In the genomic region with DNA sequence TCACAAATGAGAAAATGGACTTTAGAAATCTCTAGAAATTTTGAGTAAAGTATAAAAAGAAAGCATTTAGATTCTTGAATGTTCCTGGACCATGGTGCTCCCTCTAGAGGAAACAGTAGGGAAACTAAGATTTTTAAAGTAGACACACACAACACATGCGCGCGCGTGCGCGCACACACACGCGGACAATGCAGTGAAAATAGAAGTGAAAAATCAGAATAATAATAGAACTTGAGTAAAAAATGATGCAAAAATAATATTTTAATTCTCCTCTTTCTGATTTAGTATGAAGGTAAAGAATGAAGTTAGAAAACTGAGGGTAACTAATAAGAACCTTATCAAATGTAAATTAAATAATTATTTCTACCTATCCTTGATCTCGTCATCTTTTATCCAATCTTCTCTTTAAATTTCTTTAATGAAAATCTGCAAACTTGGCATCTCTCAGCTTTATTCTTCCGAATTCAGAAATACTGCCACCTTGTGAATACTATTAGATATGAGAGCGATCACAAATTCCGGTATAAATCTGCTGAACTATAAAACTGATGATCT, we compare ENCODE assay signal across 11 cellular contexts.
DNase-seq lines count a peak whose midpoint lies in the region; ATAC-seq, FAIRE-seq and TF ChIP-seq lines count a peak whose summit lies in the region.
"Had no signal": no experiment of that assay in that cellular context is flagged by ENCODE, and none has a peak within 500 bp of the region (broad histone marks: within the 10 kb centered on the region; RNA-seq: fewer than 3 reads in every experiment).

No MANE protein-coding gene starts in this region.

- DNase-seq in D721Med (ENCODE audit: insufficient read length, low spot score) (no peak), NCI-H2171 (lab: John Stamatoyannopoulos, UW) (peak; percentile 17), endodermal cell (no peak), NCI-H1417 treated with DMSO at 0.1 percent for 48 hours (lab: John Stamatoyannopoulos, UW) (no peak), GM19240 (ENCODE audit: insufficient read length, low spot score) (no peak)
- DNase-seq: NCI-H446 treated with DMSO at 0.1 percent for 48 hours; stimulated activated naive B cell treated with anti-CD40 and anti-IgM and Interleukin-4, amounts not matched to agents 10 μg/mL and 1 μg/mL and 100 μg/mL, for 72 hours had no signal

- TF ChIP-seq CTCF in D721Med (IDR thresholded peaks at IDR 0.05; ENCODE audit: insufficient read depth, missing control alignments) (peak; percentile 33), endodermal cell (conservative IDR thresholded peaks at IDR 0.05) (peak; percentile 66), nephron (IDR thresholded peaks at IDR 0.05; ENCODE audit: unreplicated experiment in 3 of 3) (peak; percentile 37 to 51 (median 49))

- no peaks in the 10 kb centered on the region for H3K4me1 ChIP-seq in endodermal cell (ENCODE audit: control insufficient read depth, insufficient read depth, low read length)

- H3K36me3 ChIP-seq in endodermal cell (ENCODE audit: control insufficient read depth, insufficient read depth, low read length): peaks cover 46% of the 10 kb centered on the region

- no peak overlapping the region for H3K4me3 Mint-ChIP-seq in endodermal cell
- no peak overlapping the region for H3K4me3 Mint-ChIP-seq in nephron
- H3K4me3 Mint-ChIP-seq: stimulated activated naive B cell treated with anti-CD40 and anti-IgM and Interleukin-4, amounts not matched to agents 10 μg/mL and 1 μg/mL and 100 μg/mL, for 72 hours had no signal

- H3K9me3 Mint-ChIP-seq in endodermal cell: no peaks in the 10 kb centered on the region
- H3K9me3 Mint-ChIP-seq in nephron: no peaks in the 10 kb centered on the region
- H3K9me3 Mint-ChIP-seq: stimulated activated naive B cell treated with anti-CD40 and anti-IgM and Interleukin-4, amounts not matched to agents 10 μg/mL and 1 μg/mL and 100 μg/mL, for 72 hours had no signal

- no peak overlapping the region for H3K4me3 ChIP-seq in endodermal cell (ENCODE audit: low read length)

- no peaks in the 10 kb centered on the region for H3K9me3 ChIP-seq in endodermal cell (ENCODE audit: control insufficient read depth, low read length)

- no peak overlapping the region for H3K27ac ChIP-seq in endodermal cell (ENCODE audit: low read depth, low read length)
- H3K27ac ChIP-seq: epithelial cell of prostate had no signal

- no peak for ATAC-seq in HG03045 (IDR thresholded peaks at IDR 0.05; ENCODE audit: unreplicated experiment)
- ATAC-seq in GM21717 (IDR thresholded peaks at IDR 0.05; ENCODE audit: unreplicated experiment): no peak
- ATAC-seq: stimulated activated naive B cell treated with anti-CD40 and anti-IgM and Interleukin-4, amounts not matched to agents 10 μg/mL and 1 μg/mL and 100 μg/mL, for 72 hours had no signal

- H3K4me1 Mint-ChIP-seq in endodermal cell (peaks cover 11% of the 10 kb centered on the region), nephron (no peaks in the 10 kb centered on the region)
- H3K4me1 Mint-ChIP-seq: stimulated activated naive B cell treated with anti-CD40 and anti-IgM and Interleukin-4, amounts not matched to agents 10 μg/mL and 1 μg/mL and 100 μg/mL, for 72 hours had no signal

- no peaks in the 10 kb centered on the region for H3K27me3 ChIP-seq in endodermal cell (ENCODE audit: control insufficient read depth, insufficient read depth, low read length, poor library complexity, severe bottlenecking)

- H3K27me3 Mint-ChIP-seq in endodermal cell (ENCODE audit: insufficient read depth): no peaks in the 10 kb centered on the region
- no peaks in the 10 kb centered on the region for H3K27me3 Mint-ChIP-seq in nephron (ENCODE audit: low read depth)
- H3K27me3 Mint-ChIP-seq: stimulated activated naive B cell treated with anti-CD40 and anti-IgM and Interleukin-4, amounts not matched to agents 10 μg/mL and 1 μg/mL and 100 μg/mL, for 72 hours had no signal

- 94 to 97% methylated on average over 3 to 12 of the region's 12 CpGs for WGBS in endodermal cell (ENCODE audit: insufficient coverage in 1 of 2, insufficient read length in 1 of 2), 2 experiments

- H3K27ac Mint-ChIP-seq in endodermal cell (no peak overlapping the region), nephron (no peak overlapping the region)
- H3K27ac Mint-ChIP-seq: stimulated activated naive B cell treated with anti-CD40 and anti-IgM and Interleukin-4, amounts not matched to agents 10 μg/mL and 1 μg/mL and 100 μg/mL, for 72 hours had no signal

- H3K36me3 Mint-ChIP-seq in endodermal cell (ENCODE audit: low read depth) (peaks cover 36% of the 10 kb centered on the region), nephron (ENCODE audit: low read depth) (peaks cover 54% of the 10 kb centered on the region)

- FAIRE-seq in D721Med (lab: Jason Lieb, UNC): no peak

- no peak overlapping the region for H3K9ac ChIP-seq in endodermal cell (ENCODE audit: extremely low read depth, low read length, poor library complexity, severe bottlenecking)
